In the genomic region with DNA sequence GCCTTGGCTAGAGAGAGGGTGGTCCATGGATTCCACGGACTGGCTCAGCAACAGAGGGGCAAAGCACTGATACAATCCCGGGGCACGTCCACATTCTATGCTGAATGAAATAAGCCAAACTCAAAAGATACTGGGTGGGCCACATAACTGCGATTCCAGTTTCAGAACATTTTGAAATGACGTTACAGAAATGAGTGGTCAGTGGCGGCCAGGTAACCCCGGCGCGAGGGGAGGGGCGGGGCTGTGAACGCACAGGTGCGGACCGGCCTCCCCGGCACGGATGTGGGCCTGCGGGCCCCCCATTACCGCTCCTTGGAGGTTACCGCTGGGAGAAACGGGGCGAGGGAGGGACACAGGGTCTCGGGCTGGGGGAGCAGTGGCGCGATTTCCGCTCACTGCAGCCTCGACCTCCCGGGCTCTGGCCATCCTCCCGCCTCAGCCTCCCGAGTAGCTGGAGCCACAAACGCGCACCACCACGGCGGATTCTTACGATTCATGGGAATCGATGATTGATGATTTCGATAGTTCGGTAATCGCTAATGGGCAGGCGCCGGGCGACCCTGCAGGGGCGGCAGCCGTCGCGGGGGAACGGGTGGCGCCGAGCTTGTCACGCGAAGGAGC, we compare ENCODE assay signal across 8 cellular contexts. TPM values are rescaled to one million over a fixed set of nuclear protein-coding genes. Genes with fewer than 3 reads are reported as not detected.
DNase-seq lines count a peak whose midpoint lies in the region; ATAC-seq and TF ChIP-seq lines count a peak whose summit lies in the region.

No MANE protein-coding gene starts in this region.

- DNase-seq in choroid plexus epithelial cell (ENCODE audit: low read depth) (no peak), natural killer cell (no peak), omental fat pad (ENCODE audit: low spot score) (no peak), AML-193 (lab: John Stamatoyannopoulos, UW) (no peak)

- H3K36me3 ChIP-seq in KOPT-K1 (ENCODE audit: insufficient read depth, low read length): peaks cover 26% of the 10 kb centered on the region; the same call in 1 of the 2 replicates

- no peaks in the 10 kb centered on the region for H3K9me3 ChIP-seq in KOPT-K1 (ENCODE audit: insufficient read depth, low read length, poor library complexity, severe bottlenecking)

- H3K4me1 Mint-ChIP-seq in natural killer cell: peaks cover 12 to 28% of the 10 kb centered on the region in 2 donors

- peak overlapping the region; percentile 77 for H3K27ac ChIP-seq in KOPT-K1 (ENCODE audit: low read depth, low read length, poor library complexity, severe bottlenecking)

- peak; percentile 0 for ATAC-seq in GM19025 (IDR thresholded peaks at IDR 0.05; ENCODE audit: low read depth, unreplicated experiment)
- no peak for ATAC-seq in natural killer cell
- ATAC-seq in omental fat pad (ENCODE audit: low FRiP score): no peak
- ATAC-seq in GM18502 (IDR thresholded peaks at IDR 0.05; ENCODE audit: poor library complexity, unreplicated experiment): no peak
- ATAC-seq in HG02840 (IDR thresholded peaks at IDR 0.05; ENCODE audit: low FRiP score, unreplicated experiment): no peak

- H3K9me3 Mint-ChIP-seq in natural killer cell: no peaks in the 10 kb centered on the region

- H3K4me3 Mint-ChIP-seq in natural killer cell: peak overlapping the region; percentile 92

- TF ChIP-seq CTCF in choroid plexus epithelial cell (conservative IDR thresholded peaks at IDR 0.05; ENCODE audit: low read depth, low read length): no peak
- TF ChIP-seq CTCF in natural killer cell (IDR thresholded peaks at IDR 0.05): no peak
- TF ChIP-seq CTCF in omental fat pad (IDR thresholded peaks at IDR 0.05): no peak

- intact Hi-C loops in natural killer cell (cut with micrococcal nuclease): loop anchor here (2.0 kb wide), 1 partner anchor 40 kb away; no protein-coding TSS in a partner anchor

- H3K27ac Mint-ChIP-seq in natural killer cell: peak overlapping the region; percentile 94 to 99

- no peaks in the 10 kb centered on the region for H3K27me3 Mint-ChIP-seq in natural killer cell (ENCODE audit: low read depth in 2 of 2)

- H3K4me3 ChIP-seq in choroid plexus epithelial cell (ENCODE audit: low read depth, low read length): peak overlapping the region; percentile 85

- H3K36me3 Mint-ChIP-seq in natural killer cell: no peaks in the 10 kb centered on the region

RNA-seq across cellular contexts. Expression of a gene that starts 0.6 kb away (rescaled TPM):
- total RNA-seq in natural killer cell: 100 to 1,000 TPM; 176 to 271 (median 185) TPM
- total RNA-seq in omental fat pad: 10 to 100 TPM; 10.9 to 27.5 (median 16.3) TPM

RNA-seq across cellular contexts. Expression of a gene that starts 11.5 kb away (rescaled TPM):
- total RNA-seq in natural killer cell (1,000 to 10,000 TPM; 1,001 to 1,351 (median 1,051) TPM), omental fat pad (100 to 1,000 TPM; 174 to 329 (median 245) TPM)

RNA-seq across cellular contexts. Expression of a gene that starts 24.0 kb away (rescaled TPM):
- 1 to 10 TPM in 2 of 3 donors, under 1 TPM in 1; 0.61 to 3.0 (median 1.2) TPM for total RNA-seq in natural killer cell
- not detected for total RNA-seq in omental fat pad

RNA-seq across cellular contexts. Expression of a gene that starts 24.0 kb away (rescaled TPM):
- 1 to 10 TPM; 8.2 to 9.2 (median 8.4) TPM for total RNA-seq in natural killer cell
- total RNA-seq in omental fat pad: 1 to 10 TPM in 2 of 4 donors, under 1 TPM in 2; 0.37 to 2.3 (median 0.99) TPM

RNA-seq across cellular contexts. Expression of a gene that starts 43.9 kb away (rescaled TPM):
- total RNA-seq in natural killer cell (100 to 1,000 TPM; 459 to 712 (median 501) TPM), omental fat pad (10 to 100 TPM; 13.5 to 36.4 (median 20.2) TPM)

Comparison
In these comparisons a context has a peak if more than half of its experiments do, and no peak if none do; other contexts are left out.
1. RNA of a gene that starts 0.6 kb away (total RNA-seq): 176 to 271 TPM in natural killer cell; 10.9 to 27.5 TPM in omental fat pad; every median in the first group is over 4 times any median in the second.